2 cellular contexts compared by ENCODE assay signal in the genomic region with DNA sequence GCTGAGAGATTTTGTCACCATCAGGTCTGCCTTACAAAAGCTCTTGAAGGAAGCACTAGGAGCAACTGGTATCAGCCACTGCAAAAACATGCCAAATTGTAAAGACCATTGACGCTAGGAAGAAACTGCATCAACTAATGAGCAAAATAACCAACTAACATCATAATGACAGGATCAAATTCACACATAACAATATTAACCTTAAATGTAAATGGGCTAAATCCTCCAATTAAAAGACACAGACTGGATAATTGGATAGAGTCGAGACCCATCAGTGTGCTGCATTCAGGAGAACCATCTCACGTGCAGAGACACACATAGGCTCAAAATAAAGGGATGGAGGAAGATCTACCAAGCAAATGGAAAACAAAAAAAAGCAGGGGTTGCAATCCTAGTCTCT. TPM values are rescaled to one million over a fixed set of nuclear protein-coding genes. Genes with fewer than 3 reads are reported as not detected.
"Had no signal": no experiment of that assay in that cellular context is flagged by ENCODE, and none has a peak within 500 bp of the region (broad histone marks: within the 10 kb centered on the region; RNA-seq: fewer than 3 reads in every experiment).

No MANE protein-coding gene starts in this region.

RNA-seq across cellular contexts. Expression of a gene that starts 53.1 kb away (rescaled TPM):
- total RNA-seq: HT1080 had no signal
- polyA plus RNA-seq: IgD-negative memory B cell had no signal
